Comparison of ENCODE assay signal across 1 cellular context in genomic region chr1:92961896-92962752, GRCh38.
A peak's percentile ranks its signal among the peaks of the same experiment; 100 is the strongest.
TF ChIP-seq lines count a peak whose summit lies in the region.

No MANE protein-coding gene starts in this region.

TF ChIP-seq in liver, 16 proteins besides CTCF, POLR2A, EP300 and RAD21 (continued from another document):
- TF ChIP-seq, protein P1, sequence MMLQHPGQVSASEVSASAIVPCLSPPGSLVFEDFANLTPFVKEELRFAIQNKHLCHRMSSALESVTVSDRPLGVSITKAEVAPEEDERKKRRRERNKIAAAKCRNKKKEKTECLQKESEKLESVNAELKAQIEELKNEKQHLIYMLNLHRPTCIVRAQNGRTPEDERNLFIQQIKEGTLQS (IDR thresholded peaks at IDR 0.05) = no peak
- no peak for TF ChIP-seq NR2F2 (IDR thresholded peaks at IDR 0.05)
- TF ChIP-seq GABPA (IDR thresholded peaks at IDR 0.05 in 1 of 2, conservative IDR thresholded peaks at IDR 0.05 in 1 of 2) = no peak
- peak; percentile 58 for TF ChIP-seq YY1 (IDR thresholded peaks at IDR 0.05)
- TF ChIP-seq JUND (IDR thresholded peaks at IDR 0.05) = no peak
- no peak for TF ChIP-seq FOXA2 (IDR thresholded peaks at IDR 0.05)
- peak; percentile 28 for TF ChIP-seq TAF1 (conservative IDR thresholded peaks at IDR 0.05)
- TF ChIP-seq FOXA1 (IDR thresholded peaks at IDR 0.05) = no peak
- TF ChIP-seq, protein P2, sequence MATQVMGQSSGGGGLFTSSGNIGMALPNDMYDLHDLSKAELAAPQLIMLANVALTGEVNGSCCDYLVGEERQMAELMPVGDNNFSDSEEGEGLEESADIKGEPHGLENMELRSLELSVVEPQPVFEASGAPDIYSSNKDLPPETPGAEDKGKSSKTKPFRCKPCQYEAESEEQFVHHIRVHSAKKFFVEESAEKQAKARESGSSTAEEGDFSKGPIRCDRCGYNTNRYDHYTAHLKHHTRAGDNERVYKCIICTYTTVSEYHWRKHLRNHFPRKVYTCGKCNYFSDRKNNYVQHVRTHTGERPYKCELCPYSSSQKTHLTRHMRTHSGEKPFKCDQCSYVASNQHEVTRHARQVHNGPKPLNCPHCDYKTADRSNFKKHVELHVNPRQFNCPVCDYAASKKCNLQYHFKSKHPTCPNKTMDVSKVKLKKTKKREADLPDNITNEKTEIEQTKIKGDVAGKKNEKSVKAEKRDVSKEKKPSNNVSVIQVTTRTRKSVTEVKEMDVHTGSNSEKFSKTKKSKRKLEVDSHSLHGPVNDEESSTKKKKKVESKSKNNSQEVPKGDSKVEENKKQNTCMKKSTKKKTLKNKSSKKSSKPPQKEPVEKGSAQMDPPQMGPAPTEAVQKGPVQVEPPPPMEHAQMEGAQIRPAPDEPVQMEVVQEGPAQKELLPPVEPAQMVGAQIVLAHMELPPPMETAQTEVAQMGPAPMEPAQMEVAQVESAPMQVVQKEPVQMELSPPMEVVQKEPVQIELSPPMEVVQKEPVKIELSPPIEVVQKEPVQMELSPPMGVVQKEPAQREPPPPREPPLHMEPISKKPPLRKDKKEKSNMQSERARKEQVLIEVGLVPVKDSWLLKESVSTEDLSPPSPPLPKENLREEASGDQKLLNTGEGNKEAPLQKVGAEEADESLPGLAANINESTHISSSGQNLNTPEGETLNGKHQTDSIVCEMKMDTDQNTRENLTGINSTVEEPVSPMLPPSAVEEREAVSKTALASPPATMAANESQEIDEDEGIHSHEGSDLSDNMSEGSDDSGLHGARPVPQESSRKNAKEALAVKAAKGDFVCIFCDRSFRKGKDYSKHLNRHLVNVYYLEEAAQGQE (IDR thresholded peaks at IDR 0.05) = peak; percentile 29
